Comparison of ENCODE assay signal across 1 cellular context in the genomic region with DNA sequence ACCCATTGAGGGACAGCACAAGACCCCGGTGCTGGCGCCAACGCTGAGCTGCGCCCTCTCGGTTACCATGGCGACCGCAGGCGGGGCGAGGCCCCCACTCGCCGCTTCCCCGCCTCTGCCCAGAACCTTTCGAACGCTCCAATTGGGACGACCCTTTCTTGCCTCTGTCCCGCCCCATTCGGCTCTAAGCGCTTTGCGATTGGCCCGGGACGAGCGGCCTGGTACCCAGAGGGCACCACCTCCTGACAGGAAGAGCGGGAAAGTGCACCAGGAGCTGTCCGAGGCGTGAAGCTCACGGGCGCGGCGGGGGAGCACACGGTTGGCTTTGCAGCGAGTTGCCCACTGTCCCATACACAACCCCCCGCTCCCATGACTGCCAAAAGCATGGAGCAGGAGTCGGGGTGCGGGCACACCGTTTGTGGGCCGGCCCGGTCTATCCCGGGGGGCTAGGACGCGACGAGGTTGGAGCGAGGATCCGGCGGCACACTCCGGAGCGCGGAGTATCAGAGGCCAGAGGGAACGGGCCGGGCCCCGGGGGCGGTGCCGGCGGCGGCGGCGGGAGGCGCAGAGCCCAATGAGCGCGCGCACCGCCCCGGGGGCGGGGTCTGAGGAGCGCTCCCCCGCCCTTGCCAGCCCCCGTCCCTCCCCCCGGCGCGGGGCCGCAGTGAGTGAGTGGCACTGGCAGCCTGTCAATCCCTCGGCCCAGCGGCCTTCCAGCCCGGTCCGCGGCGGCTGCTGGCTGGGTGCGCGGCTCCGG.
A peak's percentile ranks its signal among the peaks of the same experiment; 100 is the strongest.
TF ChIP-seq lines count a peak whose summit lies in the region.

No MANE protein-coding gene starts in this region.

TF ChIP-seq in HepG2, 621 proteins besides CTCF, POLR2A, EP300 and RAD21 (continued from another document and continues in another):
- TF ChIP-seq, protein P1, sequence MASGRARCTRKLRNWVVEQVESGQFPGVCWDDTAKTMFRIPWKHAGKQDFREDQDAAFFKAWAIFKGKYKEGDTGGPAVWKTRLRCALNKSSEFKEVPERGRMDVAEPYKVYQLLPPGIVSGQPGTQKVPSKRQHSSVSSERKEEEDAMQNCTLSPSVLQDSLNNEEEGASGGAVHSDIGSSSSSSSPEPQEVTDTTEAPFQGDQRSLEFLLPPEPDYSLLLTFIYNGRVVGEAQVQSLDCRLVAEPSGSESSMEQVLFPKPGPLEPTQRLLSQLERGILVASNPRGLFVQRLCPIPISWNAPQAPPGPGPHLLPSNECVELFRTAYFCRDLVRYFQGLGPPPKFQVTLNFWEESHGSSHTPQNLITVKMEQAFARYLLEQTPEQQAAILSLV (CRISPR knock-in tag; IDR thresholded peaks at IDR 0.05; ENCODE audit: borderline replicate concordance), result peak; percentile 93
- TF ChIP-seq ZNF33A (CRISPR knock-in tag; IDR thresholded peaks at IDR 0.05; ENCODE audit: borderline replicate concordance), result no peak
- peak; percentile 49; the same call in 1 of the 2 replicates for TF ChIP-seq FOXO1 (CRISPR knock-in tag; IDR thresholded peaks at IDR 0.05)
- TF ChIP-seq SATB2 (CRISPR knock-in tag; IDR thresholded peaks at IDR 0.05), result peak; percentile 97
- TF ChIP-seq MED8 (CRISPR knock-in tag; IDR thresholded peaks at IDR 0.05; ENCODE audit: insufficient replicate concordance), result no peak
- no peak; the same call in 1 of the 2 replicates for TF ChIP-seq DNMT3B (CRISPR knock-in tag; conservative IDR thresholded peaks at IDR 0.05)
- no peak for TF ChIP-seq RBAK (CRISPR knock-in tag; IDR thresholded peaks at IDR 0.05)
- peak; percentile 67 for TF ChIP-seq PITX1 (CRISPR knock-in tag; IDR thresholded peaks at IDR 0.05)
- TF ChIP-seq, protein P2, sequence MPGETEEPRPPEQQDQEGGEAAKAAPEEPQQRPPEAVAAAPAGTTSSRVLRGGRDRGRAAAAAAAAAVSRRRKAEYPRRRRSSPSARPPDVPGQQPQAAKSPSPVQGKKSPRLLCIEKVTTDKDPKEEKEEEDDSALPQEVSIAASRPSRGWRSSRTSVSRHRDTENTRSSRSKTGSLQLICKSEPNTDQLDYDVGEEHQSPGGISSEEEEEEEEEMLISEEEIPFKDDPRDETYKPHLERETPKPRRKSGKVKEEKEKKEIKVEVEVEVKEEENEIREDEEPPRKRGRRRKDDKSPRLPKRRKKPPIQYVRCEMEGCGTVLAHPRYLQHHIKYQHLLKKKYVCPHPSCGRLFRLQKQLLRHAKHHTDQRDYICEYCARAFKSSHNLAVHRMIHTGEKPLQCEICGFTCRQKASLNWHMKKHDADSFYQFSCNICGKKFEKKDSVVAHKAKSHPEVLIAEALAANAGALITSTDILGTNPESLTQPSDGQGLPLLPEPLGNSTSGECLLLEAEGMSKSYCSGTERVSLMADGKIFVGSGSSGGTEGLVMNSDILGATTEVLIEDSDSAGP (CRISPR knock-in tag; IDR thresholded peaks at IDR 0.05; ENCODE audit: borderline replicate concordance), result peak; percentile 95
- TF ChIP-seq ZSCAN30 (CRISPR knock-in tag; IDR thresholded peaks at IDR 0.05), result no peak
- TF ChIP-seq ZNF263 (CRISPR knock-in tag; IDR thresholded peaks at IDR 0.05), result peak; percentile 83
- no peak; the same call in 1 of the 2 replicates for TF ChIP-seq ZBTB20 (CRISPR knock-in tag; IDR thresholded peaks at IDR 0.05; ENCODE audit: borderline replicate concordance, low read depth)
- TF ChIP-seq ARNT (IDR thresholded peaks at IDR 0.05), result no peak
- TF ChIP-seq, protein P3, sequence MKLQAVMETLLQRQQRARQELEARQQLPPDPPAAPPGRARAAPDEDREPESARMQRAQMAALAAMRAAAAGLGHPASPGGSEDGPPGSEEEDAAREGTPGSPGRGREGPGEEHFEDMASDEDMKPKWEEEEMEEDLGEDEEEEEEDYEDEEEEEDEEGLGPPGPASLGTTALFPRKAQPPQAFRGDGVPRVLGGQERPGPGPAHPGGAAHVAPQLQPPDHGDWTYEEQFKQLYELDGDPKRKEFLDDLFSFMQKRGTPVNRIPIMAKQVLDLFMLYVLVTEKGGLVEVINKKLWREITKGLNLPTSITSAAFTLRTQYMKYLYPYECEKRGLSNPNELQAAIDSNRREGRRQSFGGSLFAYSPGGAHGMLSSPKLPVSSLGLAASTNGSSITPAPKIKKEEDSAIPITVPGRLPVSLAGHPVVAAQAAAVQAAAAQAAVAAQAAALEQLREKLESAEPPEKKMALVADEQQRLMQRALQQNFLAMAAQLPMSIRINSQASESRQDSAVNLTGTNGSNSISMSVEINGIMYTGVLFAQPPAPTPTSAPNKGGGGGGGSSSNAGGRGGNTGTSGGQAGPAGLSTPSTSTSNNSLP (IDR thresholded peaks at IDR 0.05; ENCODE audit: low read depth, low read length), result no peak
- TF ChIP-seq ZFP36 (IDR thresholded peaks at IDR 0.05; ENCODE audit: borderline replicate concordance, low read depth, low read length, partially characterized antibody), result no peak
- TF ChIP-seq LCORL (IDR thresholded peaks at IDR 0.05), result no peak
- TF ChIP-seq LCORL (CRISPR knock-in tag; IDR thresholded peaks at IDR 0.05), result peak; percentile 40; the same call in 1 of the 2 replicates
- TF ChIP-seq, protein P4, sequence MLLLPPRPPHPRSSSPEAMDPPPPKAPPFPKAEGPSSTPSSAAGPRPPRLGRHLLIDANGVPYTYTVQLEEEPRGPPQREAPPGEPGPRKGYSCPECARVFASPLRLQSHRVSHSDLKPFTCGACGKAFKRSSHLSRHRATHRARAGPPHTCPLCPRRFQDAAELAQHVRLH (CRISPR knock-in tag; IDR thresholded peaks at IDR 0.05; ENCODE audit: borderline replicate concordance, low read depth), result peak; percentile 90; the same call in 1 of the 2 replicates
- TF ChIP-seq ZEB1 (IDR thresholded peaks at IDR 0.05; ENCODE audit: insufficient replicate concordance, low read depth), result no peak
- TF ChIP-seq MIER3 (CRISPR knock-in tag; IDR thresholded peaks at IDR 0.05; ENCODE audit: borderline replicate concordance), result no peak
- TF ChIP-seq, protein P5, sequence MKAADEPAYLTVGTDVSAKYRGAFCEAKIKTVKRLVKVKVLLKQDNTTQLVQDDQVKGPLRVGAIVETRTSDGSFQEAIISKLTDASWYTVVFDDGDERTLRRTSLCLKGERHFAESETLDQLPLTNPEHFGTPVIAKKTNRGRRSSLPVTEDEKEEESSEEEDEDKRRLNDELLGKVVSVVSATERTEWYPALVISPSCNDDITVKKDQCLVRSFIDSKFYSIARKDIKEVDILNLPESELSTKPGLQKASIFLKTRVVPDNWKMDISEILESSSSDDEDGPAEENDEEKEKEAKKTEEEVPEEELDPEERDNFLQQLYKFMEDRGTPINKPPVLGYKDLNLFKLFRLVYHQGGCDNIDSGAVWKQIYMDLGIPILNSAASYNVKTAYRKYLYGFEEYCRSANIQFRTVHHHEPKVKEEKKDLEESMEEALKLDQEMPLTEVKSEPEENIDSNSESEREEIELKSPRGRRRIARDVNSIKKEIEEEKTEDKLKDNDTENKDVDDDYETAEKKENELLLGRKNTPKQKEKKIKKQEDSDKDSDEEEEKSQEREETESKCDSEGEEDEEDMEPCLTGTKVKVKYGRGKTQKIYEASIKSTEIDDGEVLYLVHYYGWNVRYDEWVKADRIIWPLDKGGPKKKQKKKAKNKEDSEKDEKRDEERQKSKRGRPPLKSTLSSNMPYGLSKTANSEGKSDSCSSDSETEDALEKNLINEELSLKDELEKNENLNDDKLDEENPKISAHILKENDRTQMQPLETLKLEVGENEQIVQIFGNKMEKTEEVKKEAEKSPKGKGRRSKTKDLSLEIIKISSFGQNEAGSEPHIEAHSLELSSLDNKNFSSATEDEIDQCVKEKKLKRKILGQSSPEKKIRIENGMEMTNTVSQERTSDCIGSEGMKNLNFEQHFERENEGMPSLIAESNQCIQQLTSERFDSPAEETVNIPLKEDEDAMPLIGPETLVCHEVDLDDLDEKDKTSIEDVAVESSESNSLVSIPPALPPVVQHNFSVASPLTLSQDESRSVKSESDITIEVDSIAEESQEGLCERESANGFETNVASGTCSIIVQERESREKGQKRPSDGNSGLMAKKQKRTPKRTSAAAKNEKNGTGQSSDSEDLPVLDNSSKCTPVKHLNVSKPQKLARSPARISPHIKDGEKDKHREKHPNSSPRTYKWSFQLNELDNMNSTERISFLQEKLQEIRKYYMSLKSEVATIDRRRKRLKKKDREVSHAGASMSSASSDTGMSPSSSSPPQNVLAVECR (CRISPR knock-in tag; IDR thresholded peaks at IDR 0.05; ENCODE audit: borderline replicate concordance), result peak; percentile 90
- peak; percentile 58; the same call in 1 of the 2 replicates for TF ChIP-seq KAT7 (CRISPR knock-in tag; IDR thresholded peaks at IDR 0.05; ENCODE audit: borderline replicate concordance)
- peak; percentile 98 for TF ChIP-seq ZNF232 (CRISPR knock-in tag; IDR thresholded peaks at IDR 0.05; ENCODE audit: borderline replicate concordance)
- no peak for TF ChIP-seq CBX2 (IDR thresholded peaks at IDR 0.05; ENCODE audit: low read depth, low read length)
- TF ChIP-seq CBX2 (CRISPR knock-in tag; IDR thresholded peaks at IDR 0.05; ENCODE audit: low read depth), result peak; percentile 99
- 0 out of 2 replicates have a peak, but pooled peaks have one; percentile 57 for TF ChIP-seq NCOA1 (CRISPR knock-in tag; IDR thresholded peaks at IDR 0.05)
- TF ChIP-seq KLF11 (CRISPR knock-in tag; IDR thresholded peaks at IDR 0.05), result peak; percentile 95
- peak; percentile 69; the same call in 1 of the 2 replicates for TF ChIP-seq ZNF441 (CRISPR knock-in tag; IDR thresholded peaks at IDR 0.05; ENCODE audit: borderline replicate concordance)
- TF ChIP-seq ELF3 (CRISPR knock-in tag; IDR thresholded peaks at IDR 0.05), result no peak
- peak; percentile 97 for TF ChIP-seq REL (CRISPR knock-in tag; conservative IDR thresholded peaks at IDR 0.05)
- TF ChIP-seq ZNF780A (CRISPR knock-in tag; IDR thresholded peaks at IDR 0.05), result peak; percentile 94
- TF ChIP-seq HNRNPK (IDR thresholded peaks at IDR 0.05; ENCODE audit: low read depth, low read length, poor library complexity, severe bottlenecking), result no peak
- TF ChIP-seq ZNF564 (CRISPR knock-in tag; IDR thresholded peaks at IDR 0.05), result peak; percentile 95
- TF ChIP-seq, protein P6, sequence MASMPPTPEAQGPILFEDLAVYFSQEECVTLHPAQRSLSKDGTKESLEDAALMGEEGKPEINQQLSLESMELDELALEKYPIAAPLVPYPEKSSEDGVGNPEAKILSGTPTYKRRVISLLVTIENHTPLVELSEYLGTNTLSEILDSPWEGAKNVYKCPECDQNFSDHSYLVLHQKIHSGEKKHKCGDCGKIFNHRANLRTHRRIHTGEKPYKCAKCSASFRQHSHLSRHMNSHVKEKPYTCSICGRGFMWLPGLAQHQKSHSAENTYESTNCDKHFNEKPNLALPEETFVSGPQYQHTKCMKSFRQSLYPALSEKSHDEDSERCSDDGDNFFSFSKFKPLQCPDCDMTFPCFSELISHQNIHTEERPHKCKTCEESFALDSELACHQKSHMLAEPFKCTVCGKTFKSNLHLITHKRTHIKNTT (CRISPR knock-in tag; IDR thresholded peaks at IDR 0.05), result no peak
- TF ChIP-seq ZNF335 (CRISPR knock-in tag; IDR thresholded peaks at IDR 0.05), result 0 out of 2 replicates have a peak, but pooled peaks have one; percentile 74
- TF ChIP-seq CAMTA2 (CRISPR knock-in tag; IDR thresholded peaks at IDR 0.05; ENCODE audit: borderline replicate concordance), result 0 out of 2 replicates have a peak, but pooled peaks have one; percentile 5
- TF ChIP-seq, protein P7, sequence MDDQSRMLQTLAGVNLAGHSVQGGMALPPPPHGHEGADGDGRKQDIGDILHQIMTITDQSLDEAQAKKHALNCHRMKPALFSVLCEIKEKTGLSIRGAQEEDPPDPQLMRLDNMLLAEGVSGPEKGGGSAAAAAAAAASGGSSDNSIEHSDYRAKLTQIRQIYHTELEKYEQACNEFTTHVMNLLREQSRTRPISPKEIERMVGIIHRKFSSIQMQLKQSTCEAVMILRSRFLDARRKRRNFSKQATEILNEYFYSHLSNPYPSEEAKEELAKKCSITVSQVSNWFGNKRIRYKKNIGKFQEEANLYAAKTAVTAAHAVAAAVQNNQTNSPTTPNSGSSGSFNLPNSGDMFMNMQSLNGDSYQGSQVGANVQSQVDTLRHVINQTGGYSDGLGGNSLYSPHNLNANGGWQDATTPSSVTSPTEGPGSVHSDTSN (CRISPR knock-in tag; IDR thresholded peaks at IDR 0.05; ENCODE audit: borderline replicate concordance), result peak; percentile 86; the same call in 1 of the 2 replicates
- peak; percentile 74; the same call in 1 of the 2 replicates for TF ChIP-seq ZNF75D (CRISPR knock-in tag; IDR thresholded peaks at IDR 0.05; ENCODE audit: borderline replicate concordance)
- no peak for TF ChIP-seq CBX1 (IDR thresholded peaks at IDR 0.05; ENCODE audit: low read depth)
- TF ChIP-seq, protein P8, sequence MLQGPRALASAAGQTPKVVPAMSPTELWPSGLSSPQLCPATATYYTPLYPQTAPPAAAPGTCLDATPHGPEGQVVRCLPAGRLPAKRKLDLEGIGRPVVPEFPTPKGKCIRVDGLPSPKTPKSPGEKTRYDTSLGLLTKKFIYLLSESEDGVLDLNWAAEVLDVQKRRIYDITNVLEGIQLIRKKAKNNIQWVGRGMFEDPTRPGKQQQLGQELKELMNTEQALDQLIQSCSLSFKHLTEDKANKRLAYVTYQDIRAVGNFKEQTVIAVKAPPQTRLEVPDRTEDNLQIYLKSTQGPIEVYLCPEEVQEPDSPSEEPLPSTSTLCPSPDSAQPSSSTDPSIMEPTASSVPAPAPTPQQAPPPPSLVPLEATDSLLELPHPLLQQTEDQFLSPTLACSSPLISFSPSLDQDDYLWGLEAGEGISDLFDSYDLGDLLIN (CRISPR knock-in tag; IDR thresholded peaks at IDR 0.05; ENCODE audit: borderline replicate concordance), result peak; percentile 94; the same call in 1 of the 2 replicates
- TF ChIP-seq ZNF251 (CRISPR knock-in tag; IDR thresholded peaks at IDR 0.05), result peak; percentile 82; the same call in 1 of the 2 replicates
- TF ChIP-seq ZNF788 (CRISPR knock-in tag; IDR thresholded peaks at IDR 0.05; ENCODE audit: borderline replicate concordance), result no peak
- TF ChIP-seq ZNF460 (CRISPR knock-in tag; IDR thresholded peaks at IDR 0.05; ENCODE audit: borderline replicate concordance), result no peak
- peak; percentile 33; the same call in 1 of the 2 replicates for TF ChIP-seq CREM (IDR thresholded peaks at IDR 0.05)
- no peak for TF ChIP-seq CREM (CRISPR knock-in tag; IDR thresholded peaks at IDR 0.05)
- TF ChIP-seq DMAP1 (CRISPR knock-in tag; IDR thresholded peaks at IDR 0.05), result peak; percentile 89
- TF ChIP-seq FOXM1 (CRISPR knock-in tag; IDR thresholded peaks at IDR 0.05), result peak; percentile 76; the same call in 1 of the 2 replicates
- peak; percentile 96 for TF ChIP-seq SALL1 (CRISPR knock-in tag; IDR thresholded peaks at IDR 0.05)
- TF ChIP-seq, protein P9, sequence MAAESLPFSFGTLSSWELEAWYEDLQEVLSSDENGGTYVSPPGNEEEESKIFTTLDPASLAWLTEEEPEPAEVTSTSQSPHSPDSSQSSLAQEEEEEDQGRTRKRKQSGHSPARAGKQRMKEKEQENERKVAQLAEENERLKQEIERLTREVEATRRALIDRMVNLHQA (CRISPR knock-in tag; IDR thresholded peaks at IDR 0.05), result 0 out of 2 replicates have a peak, but pooled peaks have one; percentile 36
- 0 out of 2 replicates have a peak, but pooled peaks have one; percentile 52 for TF ChIP-seq SP140L (CRISPR knock-in tag; IDR thresholded peaks at IDR 0.05; ENCODE audit: borderline replicate concordance)
- no peak for TF ChIP-seq PHF20 (CRISPR knock-in tag; IDR thresholded peaks at IDR 0.05)
- no peak for TF ChIP-seq PAWR (CRISPR knock-in tag; IDR thresholded peaks at IDR 0.05; ENCODE audit: borderline replicate concordance)
